ENCODE assay signal across 19 cellular contexts in the genomic region with DNA sequence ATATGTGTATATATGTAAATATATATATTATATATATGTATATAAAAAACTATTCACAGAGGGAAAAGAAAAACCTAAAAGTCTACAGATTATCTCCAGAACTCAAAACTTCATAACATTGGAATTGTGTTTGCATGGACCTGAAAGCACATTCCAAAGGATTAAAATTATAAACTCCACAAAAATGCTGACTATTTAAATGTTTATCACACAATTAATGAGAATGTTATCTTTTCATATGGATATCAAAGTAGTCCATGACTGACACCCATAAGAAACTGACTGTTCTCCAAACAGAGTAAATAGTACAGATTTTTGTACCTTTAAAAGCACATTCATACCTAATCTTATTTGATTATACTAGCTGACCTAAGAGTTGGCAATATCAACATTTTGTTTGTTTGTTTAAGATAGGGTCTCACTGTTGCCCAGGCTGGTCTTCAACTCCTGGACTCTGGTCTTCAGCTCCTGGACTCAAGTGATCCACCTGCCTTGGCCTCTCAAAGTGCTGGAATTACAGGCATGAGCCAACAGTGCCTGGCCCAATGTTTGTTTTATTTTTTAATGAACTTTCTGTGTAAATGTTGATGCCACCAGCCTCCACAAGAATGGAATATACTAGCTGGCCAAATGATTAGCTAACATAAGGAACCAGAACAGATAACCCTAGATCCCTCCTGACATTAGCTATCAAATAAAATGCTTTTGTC.
"Had no signal": no experiment of that assay in that cellular context is flagged by ENCODE, and none has a peak within 500 bp of the region (broad histone marks: within the 10 kb centered on the region; RNA-seq: fewer than 3 reads in every experiment).

No MANE protein-coding gene starts in this region.

- H3K27ac ChIP-seq: coronary artery, dorsolateral prefrontal cortex, ovary, spleen, tibial nerve had no signal

- H3K36me3 ChIP-seq: ovary, tibial nerve had no signal

- H3K9me3 ChIP-seq: ovary, spleen, tibial nerve had no signal

- H3K4me3 ChIP-seq: coronary artery, dorsolateral prefrontal cortex, ovary, spleen, tibial nerve had no signal

- H3K27me3 ChIP-seq: dorsolateral prefrontal cortex, ovary, spleen, tibial nerve had no signal

- H3K4me1 ChIP-seq: tibial nerve had no signal

- DNase-seq: activated CD4-positive, alpha-beta T cell treated with anti-CD3 and anti-CD28 coated beads for 4 hours; activated CD4-positive, alpha-beta T cell treated with anti-CD3 and anti-CD28 coated beads, Interleukin-2, amount 50 U/mL, for 4 hours; activated effector memory CD4-positive, alpha-beta T cell treated with Interleukin-2 at 50 U/mL for 16 hours; activated naive CD4-positive, alpha-beta T cell treated with Interleukin-2 at 50 U/mL for 16 hours; activated T-cell treated with anti-CD3 and anti-CD28 coated beads for 4 hours; activated T-cell treated with anti-CD3 and anti-CD28 coated beads, Interleukin-2, amount 50 U/mL, for 72 hours; anterior cingulate cortex; dorsolateral prefrontal cortex; effector memory CD4-positive, alpha-beta T cell; erythroblast; head of caudate nucleus; midbrain; naive thymus-derived CD4-positive, alpha-beta T cell; ovary; right cardiac atrium; spleen; stimulated activated naive CD4-positive, alpha-beta T cell had no signal

- ATAC-seq: activated T-cell treated with anti-CD3 and anti-CD28 coated beads, Interleukin-2, amount 50 U/mL, for 72 hours; naive thymus-derived CD4-positive, alpha-beta T cell; right cardiac atrium had no signal
